11 cellular contexts compared by ENCODE assay signal in the genomic region with DNA sequence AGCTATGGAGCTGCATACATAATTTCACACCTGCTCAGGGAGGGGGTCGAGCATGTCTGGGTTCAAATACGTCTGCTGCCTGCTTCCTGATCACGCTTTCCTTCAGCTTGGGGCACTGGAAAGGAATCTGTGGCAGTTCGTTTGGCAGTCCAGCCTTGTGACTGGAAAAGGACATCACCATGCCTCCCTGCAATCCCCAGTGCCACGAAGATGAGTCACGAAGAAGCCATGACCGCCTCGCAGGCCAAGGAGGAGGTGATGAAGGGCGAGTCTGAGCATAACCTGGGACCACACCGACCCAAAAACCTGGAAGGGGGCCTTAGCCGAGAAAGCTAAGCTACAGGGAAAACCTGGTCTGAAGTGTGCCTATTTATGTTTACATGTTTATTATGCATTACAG. TPM values are rescaled to one million over a fixed set of nuclear protein-coding genes. Genes with fewer than 3 reads are reported as not detected.
A peak's percentile ranks its signal among the peaks of the same experiment; 100 is the strongest.
DNase-seq lines count a peak whose midpoint lies in the region; FAIRE-seq and TF ChIP-seq lines count a peak whose summit lies in the region.
"Had no signal": no experiment of that assay in that cellular context is flagged by ENCODE, and none has a peak within 500 bp of the region (broad histone marks: within the 10 kb centered on the region; RNA-seq: fewer than 3 reads in every experiment).

No MANE protein-coding gene starts in this region.

- no peak overlapping the region for H2BK15ac ChIP-seq in mesendoderm (replicated peaks; ENCODE audit: low read depth)

- H3K18ac ChIP-seq in mesendoderm (ENCODE audit: low read length), result no peak overlapping the region

- H3K27me3 ChIP-seq in mesendoderm (ENCODE audit: insufficient read depth, low read length, poor library complexity) (no peaks in the 10 kb centered on the region), suprapubic skin (no peaks in the 10 kb centered on the region)

- H3K79me2 ChIP-seq in mesendoderm (ENCODE audit: control insufficient read depth, insufficient read depth, low read length), result peaks cover 11% of the 10 kb centered on the region

- peak overlapping the region; percentile 43 for H2BK5ac ChIP-seq in mesendoderm (ENCODE audit: low read length)

- peak overlapping the region; percentile 58 for H3K56ac ChIP-seq in mesendoderm (ENCODE audit: low read length)

- H3K36me3 ChIP-seq in mesendoderm (ENCODE audit: control insufficient read depth, insufficient read depth, low read length) (no peaks in the 10 kb centered on the region), suprapubic skin (peaks cover 65% of the 10 kb centered on the region)

- peak overlapping the region; percentile 7 for H3K23ac ChIP-seq in mesendoderm (ENCODE audit: low read length)

- peak overlapping the region; percentile 27 for H2AK5ac ChIP-seq in mesendoderm (ENCODE audit: low read length)

- H3K4ac ChIP-seq in mesendoderm (ENCODE audit: low read depth, low read length), result no peak overlapping the region

- DNase-seq in HK-2 (ENCODE audit: unreplicated experiment), result peak; percentile 58
- DNase-seq in mesendoderm, result peak; percentile 57
- DNase-seq in suprapubic skin (ENCODE audit: low spot score in 2 of 2), result peak in 1 of 2 donors; percentile 44
- DNase-seq in pons (ENCODE audit: low spot score), result no peak
- no peak for DNase-seq in GM12892 (ENCODE audit: insufficient read length)
- no peak for DNase-seq in NCI-H446 (lab: John Stamatoyannopoulos, UW)
- no peak for DNase-seq in NCI-H1092 treated with DMSO at 0.1 percent for 48 hours (lab: John Stamatoyannopoulos, UW)
- DNase-seq: CD8-positive, alpha-beta memory T cell; effector CD4-positive, alpha-beta T cell; SIG-M5 had no signal

- peak overlapping the region; percentile 7 for H3K27ac ChIP-seq in cingulate gyrus (ENCODE audit: low read depth, low read length)
- peak overlapping the region; percentile 0 for H3K27ac ChIP-seq in mesendoderm (ENCODE audit: low read depth, low read length)
- H3K27ac ChIP-seq in suprapubic skin, result peak overlapping the region; percentile 60

- no peak overlapping the region for H3K9ac ChIP-seq in mesendoderm (ENCODE audit: low read length)

- no peaks in the 10 kb centered on the region for H3K9me3 ChIP-seq in suprapubic skin

- TF ChIP-seq CTCF in suprapubic skin (IDR thresholded peaks at IDR 0.05), result no peak

- H3K4me2 ChIP-seq in mesendoderm (ENCODE audit: low read length), result no peak overlapping the region

- no peak for TF ChIP-seq POLR2A in suprapubic skin (IDR thresholded peaks at IDR 0.05)
- no peak for TF ChIP-seq POLR2A in GM12892 (IDR thresholded peaks at IDR 0.05; ENCODE audit: low read depth, low read length)

- H3K4me3 ChIP-seq in mesendoderm (ENCODE audit: low read length) (no peak overlapping the region), suprapubic skin (no peak overlapping the region)

- no CpG with 5 or more reads among the region's 11 CpGs for WGBS in mesendoderm (ENCODE audit: extremely low coverage, insufficient coverage, low lambda C conversion rate)
- WGBS in suprapubic skin, result 50% methylated on average over 11 of the region's 11 CpGs

- no peak overlapping the region for H4K8ac ChIP-seq in mesendoderm (ENCODE audit: low read depth, low read length)

- H2BK120ac ChIP-seq in mesendoderm (ENCODE audit: low read depth, low read length), result no peak overlapping the region

- H4K5ac ChIP-seq in mesendoderm (ENCODE audit: low read length), result no peak overlapping the region

- H3K4me1 ChIP-seq in mesendoderm (ENCODE audit: control insufficient read depth, low read depth, low read length) (peaks cover 28% of the 10 kb centered on the region), suprapubic skin (peaks cover 89% of the 10 kb centered on the region)

- FAIRE-seq in GM12892 (lab: Jason Lieb, UNC), result no peak

- peaks cover 7% of the 10 kb centered on the region for H3K79me1 ChIP-seq in mesendoderm (ENCODE audit: low read length)

- no peak for TF ChIP-seq EP300 in suprapubic skin (IDR thresholded peaks at IDR 0.05)

RNA-seq across cellular contexts. Expression of a gene that starts 13.1 kb away (rescaled TPM):
- polyA plus RNA-seq in mesendoderm (2013, experiment 1 of 2), result 5.1 TPM
- polyA plus RNA-seq in mesendoderm (2013, experiment 2 of 2), result 5.3 TPM
- 100 to 1,000 TPM; 133 to 367 (median 191) TPM for total RNA-seq in suprapubic skin
- 0.83 TPM for polyA plus RNA-seq in GM12892 (2012; ENCODE audit: missing spikeins)

Comparison
In these comparisons a context has a peak if more than half of its experiments do, and no peak if none do; other contexts are left out.
1. DNase-seq: peak in HK-2 (single experiment) and mesendoderm (single experiment); none in pons (single experiment), GM12892 (single experiment), NCI-H446 (0 of 2) and NCI-H1092 treated with DMSO at 0.1 percent for 48 hours (single experiment).
2. H3K27ac ChIP-seq: peak in every context shown above with its lines; median percentile 60 in suprapubic skin; 7 in cingulate gyrus; 0 in mesendoderm.